In genomic region chr21:39667353-39667891, GRCh38 we compare ENCODE assay signal across 30 cellular contexts. TPM values are rescaled to one million over a fixed set of nuclear protein-coding genes. Genes with fewer than 3 reads are reported as not detected.
"Had no signal": no experiment of that assay in that cellular context is flagged by ENCODE, and none has a peak within 500 bp of the region (broad histone marks: within the 10 kb centered on the region; RNA-seq: fewer than 3 reads in every experiment).

No MANE protein-coding gene starts in this region.

- H3K27me3 ChIP-seq: Peyer's patch, SJSA1 had no signal

- H3K36me3 ChIP-seq: SJSA1 had no signal

- H3K9me3 Mint-ChIP-seq: activated CD4-positive, alpha-beta memory T cell treated with anti-CD3 and anti-CD28 coated beads for 36 hours; activated CD4-positive, alpha-beta T cell treated with anti-CD3 and anti-CD28 coated beads, Interleukin-2, amount 10 ng/mL, durations not matched to agents 7 days and 5 days; activated naive CD4-positive, alpha-beta T cell treated with anti-CD3 and anti-CD28 coated beads, Interleukin-2, amount 10 ng/mL, durations not matched to agents 7 days and 5 days; activated naive CD8-positive, alpha-beta T cell treated with anti-CD3 and anti-CD28 coated beads for 36 hours; activated T-cell treated with anti-CD3 and anti-CD28 coated beads, Interleukin-2, amount 50 U/mL, for 72 hours; activated T-helper 2 cell treated with anti-CD3 and anti-CD28 coated beads, Interferon-gamma antibody, Interleukin-2, Interleukin-4, amounts not matched to agents 10 μg/mL and 5 μg/mL and 100 μg/mL, durations not matched to agents 14 hours and 24 hours and 36 hours; T-helper 2 cell treated with Interferon-gamma antibody and Interleukin-4, amounts not matched to agents 5 μg/mL and 100 μg/mL, for 36 hours had no signal

- H3K4me1 Mint-ChIP-seq: activated CD4-positive, alpha-beta T cell treated with anti-CD3 and anti-CD28 coated beads, Interleukin-2, amount 10 ng/mL, durations not matched to agents 7 days and 5 days; activated naive CD4-positive, alpha-beta T cell treated with anti-CD3 and anti-CD28 coated beads, Interleukin-2, amount 10 ng/mL, durations not matched to agents 7 days and 5 days; activated naive CD8-positive, alpha-beta T cell treated with anti-CD3 and anti-CD28 coated beads for 36 hours; IgD-negative memory B cell had no signal

- H3K4me3 Mint-ChIP-seq: activated CD4-positive, alpha-beta memory T cell treated with anti-CD3 and anti-CD28 coated beads for 36 hours; activated CD4-positive, alpha-beta T cell treated with anti-CD3 and anti-CD28 coated beads, Interleukin-2, amount 10 ng/mL, durations not matched to agents 7 days and 5 days; activated naive CD4-positive, alpha-beta T cell treated with anti-CD3 and anti-CD28 coated beads, Interleukin-2, amount 10 ng/mL, durations not matched to agents 7 days and 5 days; activated naive CD8-positive, alpha-beta T cell treated with anti-CD3 and anti-CD28 coated beads for 36 hours; activated T-cell treated with anti-CD3 and anti-CD28 coated beads, Interleukin-2, amount 50 U/mL, for 72 hours; IgD-negative memory B cell; T-helper 2 cell treated with Interferon-gamma antibody and Interleukin-4, amounts not matched to agents 5 μg/mL and 100 μg/mL, for 36 hours had no signal

- H3K4me3 ChIP-seq: Peyer's patch, SJSA1 had no signal

- H3K36me3 Mint-ChIP-seq: activated CD4-positive, alpha-beta memory T cell treated with anti-CD3 and anti-CD28 coated beads for 36 hours; activated naive CD4-positive, alpha-beta T cell treated with anti-CD3 and anti-CD28 coated beads, Interleukin-2, amount 10 ng/mL, durations not matched to agents 7 days and 5 days; activated naive CD8-positive, alpha-beta T cell treated with anti-CD3 and anti-CD28 coated beads for 36 hours; IgD-negative memory B cell had no signal

- DNase-seq: activated CD4-positive, alpha-beta memory T cell treated with anti-CD3 and anti-CD28 coated beads for 36 hours; activated CD4-positive, alpha-beta T cell treated with anti-CD3 and anti-CD28 coated beads, Interleukin-2, amount 10 ng/mL, durations not matched to agents 7 days and 5 days; activated CD4-positive, CD25-positive, alpha-beta regulatory T cell; activated CD8-positive, alpha-beta memory T cell treated with anti-CD3 and anti-CD28 coated beads for 24 hours; activated gamma-delta T cell treated with Interleukin-2 at 50 U/mL for 16 hours; activated naive CD4-positive, alpha-beta T cell treated with anti-CD3 and anti-CD28 coated beads, Interleukin-2, amount 10 ng/mL, durations not matched to agents 7 days and 5 days; activated naive CD8-positive, alpha-beta T cell treated with anti-CD3 and anti-CD28 coated beads for 36 hours; activated T-cell treated with anti-CD3 and anti-CD28 coated beads for 4 hours; activated T-cell treated with anti-CD3 and anti-CD28 coated beads, Interleukin-2, amount 50 U/mL, for 72 hours; KG1; NCI-H1092 treated with DMSO at 0.1 percent for 48 hours; NCI-H1417 treated with DMSO at 0.1 percent for 48 hours; NCI-H1694; NCI-H2029; NCI-H2107; NCI-H2171 treated with DMSO at 0.1 percent for 48 hours; NCI-H226; NK-92 treated with Interleukin-12 subunit alpha and Interleukin-12 subunit beta, amount 100 ng/mL, for 24 hours; OCI-M1; Peyer's patch; Right ventricle myocardium superior; SW 1271 had no signal

- H3K27ac ChIP-seq: Peyer's patch, RWPE1, SJSA1 had no signal

- H3K9me3 ChIP-seq: Peyer's patch, SJSA1 had no signal

- H3K4me1 ChIP-seq: SJSA1 had no signal

- H3K27ac Mint-ChIP-seq: activated CD4-positive, alpha-beta memory T cell treated with anti-CD3 and anti-CD28 coated beads for 36 hours; activated CD4-positive, alpha-beta T cell treated with anti-CD3 and anti-CD28 coated beads, Interleukin-2, amount 10 ng/mL, durations not matched to agents 7 days and 5 days; activated naive CD4-positive, alpha-beta T cell treated with anti-CD3 and anti-CD28 coated beads, Interleukin-2, amount 10 ng/mL, durations not matched to agents 7 days and 5 days; activated naive CD8-positive, alpha-beta T cell treated with anti-CD3 and anti-CD28 coated beads for 36 hours; activated T-cell treated with anti-CD3 and anti-CD28 coated beads, Interleukin-2, amount 50 U/mL, for 72 hours; activated T-helper 2 cell treated with anti-CD3 and anti-CD28 coated beads, Interferon-gamma antibody, Interleukin-2, Interleukin-4, amounts not matched to agents 10 μg/mL and 5 μg/mL and 100 μg/mL, durations not matched to agents 14 hours and 24 hours and 36 hours; IgD-negative memory B cell; T-helper 2 cell treated with Interferon-gamma antibody and Interleukin-4, amounts not matched to agents 5 μg/mL and 100 μg/mL, for 36 hours had no signal

- H3K27me3 Mint-ChIP-seq: activated CD4-positive, alpha-beta memory T cell treated with anti-CD3 and anti-CD28 coated beads for 36 hours; activated CD4-positive, alpha-beta T cell treated with anti-CD3 and anti-CD28 coated beads, Interleukin-2, amount 10 ng/mL, durations not matched to agents 7 days and 5 days; activated naive CD4-positive, alpha-beta T cell treated with anti-CD3 and anti-CD28 coated beads, Interleukin-2, amount 10 ng/mL, durations not matched to agents 7 days and 5 days; activated naive CD8-positive, alpha-beta T cell treated with anti-CD3 and anti-CD28 coated beads for 36 hours had no signal

- ATAC-seq: activated T-cell treated with anti-CD3 and anti-CD28 coated beads, Interleukin-2, amount 50 U/mL, for 72 hours; SK-N-SH treated with all-trans-retinoic acid at 6 μM for 48 hours had no signal

RNA-seq across cellular contexts. Expression of gene B3GALT5, which starts 54.7 kb away (rescaled TPM):
- total RNA-seq: activated CD4-positive, alpha-beta memory T cell treated with anti-CD3 and anti-CD28 coated beads for 36 hours; activated CD4-positive, alpha-beta T cell treated with anti-CD3 and anti-CD28 coated beads, Interleukin-2, amount 10 ng/mL, durations not matched to agents 7 days and 5 days; activated naive CD8-positive, alpha-beta T cell treated with anti-CD3 and anti-CD28 coated beads for 36 hours; activated T-cell treated with anti-CD3 and anti-CD28 coated beads, Interleukin-2, amount 50 U/mL, for 72 hours; activated T-helper 2 cell treated with anti-CD3 and anti-CD28 coated beads, Interferon-gamma antibody, Interleukin-2, Interleukin-4, amounts not matched to agents 10 μg/mL and 5 μg/mL and 100 μg/mL, durations not matched to agents 14 hours and 24 hours and 36 hours; NCI-H460; T-helper 1 cell treated with Interleukin-12 subunit alpha and Interleukin-12 subunit beta and Interleukin-4 antibody, amounts not matched to agents 30 ng/mL and 1 ng/mL, for 36 hours had no signal
- polyA plus RNA-seq: IgD-negative memory B cell had no signal
